ENCODE assay signal across 27 cellular contexts in genomic region chr19:3550947-3551807, GRCh38. TPM values are rescaled to one million over a fixed set of nuclear protein-coding genes. Genes with fewer than 3 reads are reported as not detected.
DNase-seq lines count a peak whose midpoint lies in the region; ATAC-seq, FAIRE-seq and TF ChIP-seq lines count a peak whose summit lies in the region.
"Had no signal": no experiment of that assay in that cellular context is flagged by ENCODE, and none has a peak within 500 bp of the region (broad histone marks: within the 10 kb centered on the region; RNA-seq: fewer than 3 reads in every experiment).

No MANE protein-coding gene starts in this region.

- no peak overlapping the region for H3K27ac ChIP-seq in CD8-positive, alpha-beta memory T cell (ENCODE audit: low read depth, low read length)
- H3K27ac ChIP-seq in GM12878 (ENCODE audit: control insufficient read depth, insufficient read depth) (no peak overlapping the region), osteoblast (ENCODE audit: low read depth, low read length) (no peak overlapping the region)
- H3K27ac ChIP-seq: adrenal gland had no signal

- H3K4me2 ChIP-seq in GM12878 (ENCODE audit: control insufficient read depth, insufficient read depth) (no peak overlapping the region), osteoblast (ENCODE audit: insufficient read depth, low read length) (no peak overlapping the region)
- H3K4me2 ChIP-seq: GM23338 had no signal

- peaks cover 33% of the 10 kb centered on the region for H3K4me1 ChIP-seq in CD8-positive, alpha-beta memory T cell (ENCODE audit: insufficient read depth, low read length)
- peaks cover 25% of the 10 kb centered on the region for H3K4me1 ChIP-seq in GM12878 (ENCODE audit: control insufficient read depth, insufficient read depth, low read length)
- H3K4me1 ChIP-seq in osteoblast (ENCODE audit: insufficient read depth, low read length) = peaks cover 6% of the 10 kb centered on the region

- RAD21 ChIA-PET in GM12878 (lab: Charles Lee; ENCODE audit: unreplicated experiment) = no interaction called here

- peak overlapping the region; percentile 21 for H3K4me3 Mint-ChIP-seq in activated CD4-positive, alpha-beta T cell treated with anti-CD3 and anti-CD28 coated beads, Interleukin-2, amount 10 ng/mL, durations not matched to agents 24 days and 14 days
- peak overlapping the region in 2 of 7 donors; percentile 19 to 37 for H3K4me3 Mint-ChIP-seq in CD8-positive, alpha-beta memory T cell
- H3K4me3 Mint-ChIP-seq: GM23338; T-helper 2 cell treated with Interferon-gamma antibody and Interleukin-4, amounts not matched to agents 5 μg/mL and 100 μg/mL, for 36 hours had no signal

- H4K20me1 ChIP-seq in GM12878 (ENCODE audit: control insufficient read depth, insufficient read depth) = no peaks in the 10 kb centered on the region
- peaks cover 18% of the 10 kb centered on the region for H4K20me1 ChIP-seq in osteoblast (ENCODE audit: insufficient read depth, low read length)

- CTCF ChIA-PET in CD8-positive, alpha-beta memory T cell (lab: Charles Lee) = no interaction called here
- CTCF ChIA-PET in GM12878 (lab: Yijun Ruan, JAX) = no interaction called here

- DNase-seq in activated CD4-positive, alpha-beta T cell treated with anti-CD3 and anti-CD28 coated beads, Interleukin-2, amount 10 ng/mL, durations not matched to agents 24 days and 14 days = no peak
- no peak for DNase-seq in activated CD4-positive, alpha-beta T cell treated with anti-CD3 and anti-CD28 coated beads, Interleukin-2, amount 50 U/mL, for 4 hours
- no peak for DNase-seq in CD8-positive, alpha-beta memory T cell
- no peak for DNase-seq in GM12878 (ENCODE audit: low read depth, low spot score)
- DNase-seq in osteoblast (ENCODE audit: insufficient read length, low spot score, missing footprints) = peak; percentile 58
- DNase-seq in posterior vena cava (ENCODE audit: low spot score) = no peak
- DNase-seq in NCI-H1930 (lab: John Stamatoyannopoulos, UW) = no peak
- DNase-seq: activated CD8-positive, alpha-beta memory T cell treated with anti-CD3 and anti-CD28 coated beads for 24 hours; adrenal gland; DMS 273 treated with DMSO at 0.1 percent for 48 hours; kidney; NCI-H446 treated with DMSO at 0.1 percent for 48 hours; NK-92 treated with Interleukin-12 subunit alpha and Interleukin-12 subunit beta, amount 100 ng/mL, for 24 hours; stimulated activated CD4-positive, alpha-beta T cell treated with anti-CD3 and anti-CD28 coated beads, Interleukin-4, amount 100 ng/mL, for 24 hours had no signal

- TF ChIP-seq EP300 in GM12878 (IDR thresholded peaks at IDR 0.05; ENCODE audit: borderline replicate concordance in 1 of 2, control insufficient read depth in 1 of 2, low read depth in 2 of 2, low read length in 2 of 2) = no peak

- no peak for FAIRE-seq in GM12878 (lab: Jason Lieb, UNC)
- FAIRE-seq: colon, endometrium, GM18507, kidney had no signal

- intact Hi-C loops in activated CD4-positive, alpha-beta T cell treated with anti-CD3 and anti-CD28 coated beads, Interleukin-2, amount 10 ng/mL, durations not matched to agents 24 days and 14 days (cut with micrococcal nuclease) = no loop called here
- intact Hi-C loops in GM12878 (cut with micrococcal nuclease; ENCODE audit: unreplicated experiment) (no loop called here), posterior vena cava (cut with DNase I) (no loop called here)

- no peak for TF ChIP-seq POLR2A in GM12878 (IDR thresholded peaks at IDR 0.05; ENCODE audit: low read depth, low read length)

- no peaks in the 10 kb centered on the region for H3K27me3 Mint-ChIP-seq in activated CD4-positive, alpha-beta T cell treated with anti-CD3 and anti-CD28 coated beads, Interleukin-2, amount 10 ng/mL, durations not matched to agents 24 days and 14 days
- no peaks in the 10 kb centered on the region for H3K27me3 Mint-ChIP-seq in CD8-positive, alpha-beta memory T cell

- no peak overlapping the region for H3K4me3 ChIP-seq in CD8-positive, alpha-beta memory T cell (ENCODE audit: low read length)
- H3K4me3 ChIP-seq in GM12878 = no peak overlapping the region
- H3K4me3 ChIP-seq in osteoblast (ENCODE audit: insufficient read depth, low read length) = no peak overlapping the region
- H3K4me3 ChIP-seq: adrenal gland, GM23338, right atrium auricular region had no signal

- H3K79me2 ChIP-seq in GM12878 (ENCODE audit: control insufficient read depth, insufficient read depth, low read length) (peaks cover 27% of the 10 kb centered on the region), osteoblast (ENCODE audit: insufficient read depth, low read length) (peaks cover 46% of the 10 kb centered on the region)

- H3K4me1 Mint-ChIP-seq in activated CD4-positive, alpha-beta T cell treated with anti-CD3 and anti-CD28 coated beads, Interleukin-2, amount 10 ng/mL, durations not matched to agents 24 days and 14 days = peaks cover 30% of the 10 kb centered on the region
- peaks cover 22 to 36% (median 28%) of the 10 kb centered on the region in 3 donors for H3K4me1 Mint-ChIP-seq in CD8-positive, alpha-beta memory T cell

- H3K9ac ChIP-seq in GM12878 (ENCODE audit: control insufficient read depth, insufficient read depth, low read length) = no peak overlapping the region

- in situ Hi-C loops in GM12878 (cut with MboI) = no loop called here

- no peak for TF ChIP-seq CTCF in GM12878 (IDR thresholded peaks at IDR 0.05 in 2 of 3, conservative IDR thresholded peaks at IDR 0.05 in 1 of 3; ENCODE audit: control insufficient read depth in 2 of 3, extremely low read depth in 1 of 3, insufficient read depth in 1 of 3, low read depth in 3 of 3, low read length in 3 of 3)
- no peak for TF ChIP-seq CTCF in osteoblast (IDR thresholded peaks at IDR 0.05; ENCODE audit: extremely low read depth, low read depth, low read length)

- WGBS in GM12878 (ENCODE audit: insufficient coverage, insufficient replicate concordance, low lambda C conversion rate, missing lambda C conversion rate) = 92% methylated on average over 35 of the region's 35 CpGs

- H3K27ac Mint-ChIP-seq in activated CD4-positive, alpha-beta T cell treated with anti-CD3 and anti-CD28 coated beads, Interleukin-2, amount 10 ng/mL, durations not matched to agents 24 days and 14 days = no peak overlapping the region
- peak overlapping the region in 7 of 8 donors; percentile 47 to 88 (median 71) for H3K27ac Mint-ChIP-seq in CD8-positive, alpha-beta memory T cell
- H3K27ac Mint-ChIP-seq: GM23338; T-helper 2 cell treated with Interferon-gamma antibody and Interleukin-4, amounts not matched to agents 5 μg/mL and 100 μg/mL, for 36 hours had no signal

- POLR2A ChIA-PET in CD8-positive, alpha-beta memory T cell (lab: Charles Lee) = interaction anchor here (0.6 kb wide), 1 partner anchor 8 kb away, joined by 5 read pairs; no protein-coding TSS in a partner anchor
- POLR2A ChIA-PET in GM12878 (lab: Charles Lee) = no interaction called here

- no peak for TF ChIP-seq RAD21 in GM12878 (IDR thresholded peaks at IDR 0.05; ENCODE audit: insufficient read depth, low read depth, low read length)

- H2AFZ ChIP-seq in GM12878 (ENCODE audit: control insufficient read depth, low read depth, low read length) (no peak overlapping the region), osteoblast (ENCODE audit: low read length) (no peak overlapping the region)
- H2AFZ ChIP-seq: GM23338 had no signal

- BruUV-seq in GM12878 (replicated peaks; lab: Mats Ljungman, UMichigan) = no TSS peak

- ATAC-seq in GM12878 (no peak), GM18502 (IDR thresholded peaks at IDR 0.05; ENCODE audit: poor library complexity, unreplicated experiment) (no peak)
- ATAC-seq: GM23338 had no signal

- H3K36me3 Mint-ChIP-seq in activated CD4-positive, alpha-beta T cell treated with anti-CD3 and anti-CD28 coated beads, Interleukin-2, amount 10 ng/mL, durations not matched to agents 24 days and 14 days (ENCODE audit: low read depth) = peaks cover 29% of the 10 kb centered on the region
- H3K36me3 Mint-ChIP-seq in CD8-positive, alpha-beta memory T cell = peaks cover 0 to 35% (median 2%) of the 10 kb centered on the region in 3 donors

- peaks cover 9% of the 10 kb centered on the region for H3K36me3 ChIP-seq in CD8-positive, alpha-beta memory T cell (ENCODE audit: insufficient read depth, low read length)
- H3K36me3 ChIP-seq in GM12878 (ENCODE audit: control insufficient read depth in 2 of 2, insufficient read depth in 2 of 2, low read length in 1 of 2) (peaks cover 0 to 2% of the 10 kb centered on the region in 2 experiments; a peak in 3 of 4 replicates), osteoblast (ENCODE audit: insufficient read depth, low read length) (peaks cover 9% of the 10 kb centered on the region)
- H3K36me3 ChIP-seq: right atrium auricular region had no signal

- SMC1A ChIA-PET in GM12878 (lab: Charles Lee; ENCODE audit: uncharacterized antibody, unreplicated experiment) = no interaction called here

- no peaks in the 10 kb centered on the region for H3K9me3 Mint-ChIP-seq in activated CD4-positive, alpha-beta T cell treated with anti-CD3 and anti-CD28 coated beads, Interleukin-2, amount 10 ng/mL, durations not matched to agents 24 days and 14 days
- no peaks in the 10 kb centered on the region for H3K9me3 Mint-ChIP-seq in CD8-positive, alpha-beta memory T cell
- H3K9me3 Mint-ChIP-seq: GM23338; T-helper 2 cell treated with Interferon-gamma antibody and Interleukin-4, amounts not matched to agents 5 μg/mL and 100 μg/mL, for 36 hours had no signal

- H3K27me3 ChIP-seq in CD8-positive, alpha-beta memory T cell (ENCODE audit: insufficient read depth, low read length, poor library complexity, severe bottlenecking) = no peaks in the 10 kb centered on the region
- H3K27me3 ChIP-seq in GM12878 (replicated peaks in 1 of 2; ENCODE audit: control insufficient read depth in 2 of 2, insufficient read depth in 2 of 2, low read length in 1 of 2) = no peaks in the 10 kb centered on the region
- no peaks in the 10 kb centered on the region for H3K27me3 ChIP-seq in osteoblast (ENCODE audit: insufficient read depth, low read length)
- H3K27me3 ChIP-seq: adrenal gland, right atrium auricular region had no signal

- H3K9me3 ChIP-seq in CD8-positive, alpha-beta memory T cell (ENCODE audit: low read length) = no peaks in the 10 kb centered on the region
- no peaks in the 10 kb centered on the region for H3K9me3 ChIP-seq in GM12878 (replicated peaks; ENCODE audit: control insufficient read depth, insufficient read depth, low read length)
- H3K9me3 ChIP-seq in osteoblast (ENCODE audit: low read depth, low read length) = no peaks in the 10 kb centered on the region
- H3K9me3 ChIP-seq: adrenal gland, right atrium auricular region had no signal

RNA-seq across cellular contexts. Expression of gene MFSD12, which starts 6.2 kb away (rescaled TPM):
- 119 and 124 TPM in 2 replicates for total RNA-seq in activated CD4-positive, alpha-beta T cell treated with anti-CD3 and anti-CD28 coated beads, Interleukin-2, amount 10 ng/mL, durations not matched to agents 24 days and 14 days
- total RNA-seq in CD8-positive, alpha-beta memory T cell = 100 to 1,000 TPM; 114 to 119 TPM
- polyA plus RNA-seq in CD8-positive, alpha-beta memory T cell = 48.9 TPM
- total RNA-seq in GM12878 (2013; cell fraction: nucleolus; rRNA removed) = 108 and 117 TPM in 2 replicates
- total RNA-seq in GM12878 (2014; rRNA removed) (49.1 and 50.5 TPM in 2 replicates), GM12878 (2014; rRNA removed; fragmentation: Illumina TruSeq; extraction: Trizol) (14.2 and 15.3 TPM in 2 replicates), GM12878 (2021) (56.3 and 65.9 TPM in 2 replicates), osteoblast (92.5 and 104 TPM in 2 replicates), posterior vena cava (10 to 100 TPM; 49.6 to 52.7 TPM)
- 6.7 TPM for polyA plus RNA-seq in GM12878 (2011; ENCODE audit: low read depth)
- polyA plus RNA-seq in GM12878 (2011; rRNA removed) (8.4 and 18.2 TPM in 2 replicates), GM12878 (2014; fragmentation: Illumina TruSeq; extraction: Trizol) (6.6 and 13.8 TPM in 2 replicates), GM12878 (2014; fragmentation: Nextera tagmentation; extraction: Ambion mirVana) (1 to 10 TPM in 1 of 2 experiments, under 1 TPM in 1; 0.58 to 1.9 TPM), GM12878 (2014; rRNA removed) (53.8 and 71.4 TPM in 2 replicates), GM12878 (2016; fragmentation: Nextera tagmentation; extraction: Ambion mirVana) (10 to 100 TPM in 1 of 2 experiments, 1 to 10 TPM in 1; 7.3 to 25.0 TPM)
- polyA plus RNA-seq in GM12878 (2011; cell fraction: cytosol; rRNA removed) = 24.8 and 37.2 TPM in 2 replicates
- 98.5 and 132 TPM in 2 replicates for polyA plus RNA-seq in GM12878 (2011; cell fraction: nucleus; rRNA removed)
- 28.8 and 29.4 TPM in 2 replicates for polyA plus RNA-seq in GM12878 (2012)
- 15.9 and 23.6 TPM in 2 replicates for polyA minus RNA-seq in GM12878 (2011; rRNA and poly(A)+ RNA removed)
- polyA minus RNA-seq in GM12878 (2011; cell fraction: cytosol; rRNA and poly(A)+ RNA removed) = 25.9 and 34.3 TPM in 2 replicates
- polyA minus RNA-seq in GM12878 (2011; cell fraction: nucleus; rRNA and poly(A)+ RNA removed) = 17.0 and 35.6 TPM in 2 replicates

RNA-seq across cellular contexts. Expression of gene TEKTIP1, which starts 12.2 kb away (rescaled TPM):
- 1.4 and 2.2 TPM in 2 replicates for total RNA-seq in activated CD4-positive, alpha-beta T cell treated with anti-CD3 and anti-CD28 coated beads, Interleukin-2, amount 10 ng/mL, durations not matched to agents 24 days and 14 days
- total RNA-seq in CD8-positive, alpha-beta memory T cell = 1 to 10 TPM; 1.0 to 1.2 TPM
- 0.38 TPM for polyA plus RNA-seq in CD8-positive, alpha-beta memory T cell
- not detected in 2 replicates for total RNA-seq in GM12878 (2013; cell fraction: nucleolus; rRNA removed)
- total RNA-seq in GM12878 (2014; rRNA removed) (not detected in 2 replicates), GM12878 (2014; rRNA removed; fragmentation: Illumina TruSeq; extraction: Trizol) (not detected in 2 replicates), GM12878 (2021) (1.7 and 2.6 TPM in 2 replicates), osteoblast (not detected in 2 replicates), posterior vena cava (1 to 10 TPM in 1 of 2 donors, under 1 TPM in 1; 0.90 to 2.6 TPM)
- not detected for polyA plus RNA-seq in GM12878 (2011; ENCODE audit: low read depth)
- polyA plus RNA-seq in GM12878 (2011; rRNA removed) (0.18 TPM in 1 of 2 replicates, not detected in the other), GM12878 (2014; fragmentation: Illumina TruSeq; extraction: Trizol) (not detected in 2 replicates), GM12878 (2014; fragmentation: Nextera tagmentation; extraction: Ambion mirVana) (not detected), GM12878 (2014; rRNA removed) (0.69 and 1.1 TPM in 2 replicates), GM12878 (2016; fragmentation: Nextera tagmentation; extraction: Ambion mirVana) (under 1 TPM; 0.45 to 0.60 TPM)
- polyA plus RNA-seq in GM12878 (2011; cell fraction: cytosol; rRNA removed) = 0.10 and 0.25 TPM in 2 replicates
- polyA plus RNA-seq in GM12878 (2011; cell fraction: nucleus; rRNA removed) = 5.2 and 5.7 TPM in 2 replicates
- polyA plus RNA-seq in GM12878 (2012) = 0.62 and 1.1 TPM in 2 replicates
- polyA minus RNA-seq in GM12878 (2011; rRNA and poly(A)+ RNA removed) = not detected in 2 replicates
- polyA minus RNA-seq in GM12878 (2011; cell fraction: cytosol; rRNA and poly(A)+ RNA removed) = not detected in 2 replicates
- polyA minus RNA-seq in GM12878 (2011; cell fraction: nucleus; rRNA and poly(A)+ RNA removed) = 0.77 TPM in 1 of 2 replicates, not detected in the other
- total RNA-seq: glomerular endothelial cell, GM23338, lung microvascular endothelial cell, right atrium auricular region, SK-MEL-5, urinary bladder had no signal
- polyA plus RNA-seq: BJ, GM23338 had no signal

RNA-seq across cellular contexts. Expression of gene HMG20B, which starts 21.6 kb away (rescaled TPM):
- total RNA-seq in activated CD4-positive, alpha-beta T cell treated with anti-CD3 and anti-CD28 coated beads, Interleukin-2, amount 10 ng/mL, durations not matched to agents 24 days and 14 days = 53.7 and 59.3 TPM in 2 replicates
- 10 to 100 TPM; 44.0 to 50.6 TPM for total RNA-seq in CD8-positive, alpha-beta memory T cell
- 54.2 TPM for polyA plus RNA-seq in CD8-positive, alpha-beta memory T cell
- total RNA-seq in GM12878 (2013; cell fraction: nucleolus; rRNA removed) = 16.4 and 20.5 TPM in 2 replicates
- total RNA-seq in GM12878 (2014; rRNA removed) = 62.9 and 68.5 TPM in 2 replicates
- 21.8 and 22.5 TPM in 2 replicates for total RNA-seq in GM12878 (2014; rRNA removed; fragmentation: Illumina TruSeq; extraction: Trizol)
- 80.9 and 86.4 TPM in 2 replicates for total RNA-seq in GM12878 (2021)
- polyA plus RNA-seq in GM12878 (2011; ENCODE audit: low read depth) = 20.6 TPM
- 22.7 and 30.4 TPM in 2 replicates for polyA plus RNA-seq in GM12878 (2011; rRNA removed)
- 33.5 and 57.7 TPM in 2 replicates for polyA plus RNA-seq in GM12878 (2011; cell fraction: cytosol; rRNA removed)
- polyA plus RNA-seq in GM12878 (2011; cell fraction: nucleus; rRNA removed) = 106 and 137 TPM in 2 replicates
- polyA plus RNA-seq in GM12878 (2012) = 52.1 and 53.5 TPM in 2 replicates
- polyA plus RNA-seq in GM12878 (2014; fragmentation: Illumina TruSeq; extraction: Trizol) = 7.8 and 12.9 TPM in 2 replicates
- polyA plus RNA-seq in GM12878 (2014; fragmentation: Nextera tagmentation; extraction: Ambion mirVana) = 1 to 10 TPM in 1 of 2 experiments, under 1 TPM in 1; 0.37 to 1.8 TPM
- 92.7 and 104 TPM in 2 replicates for polyA plus RNA-seq in GM12878 (2014; rRNA removed)
- polyA plus RNA-seq in GM12878 (2016; fragmentation: Nextera tagmentation; extraction: Ambion mirVana) = 10 to 100 TPM; 63.6 to 69.1 TPM
- 4.9 and 10.6 TPM in 2 replicates for polyA minus RNA-seq in GM12878 (2011; rRNA and poly(A)+ RNA removed)
- polyA minus RNA-seq in GM12878 (2011; cell fraction: cytosol; rRNA and poly(A)+ RNA removed) = 21.8 and 28.1 TPM in 2 replicates
- 8.1 and 14.1 TPM in 2 replicates for polyA minus RNA-seq in GM12878 (2011; cell fraction: nucleus; rRNA and poly(A)+ RNA removed)
- 57.2 and 65.9 TPM in 2 replicates for total RNA-seq in osteoblast
- total RNA-seq in posterior vena cava = 100 to 1,000 TPM in 1 of 2 donors, 10 to 100 TPM in 1; 96.8 to 111 TPM

RNA-seq across cellular contexts. Expression of gene GIPC3, which starts 34.1 kb away (rescaled TPM):
- 0.36 and 0.37 TPM in 2 replicates for total RNA-seq in activated CD4-positive, alpha-beta T cell treated with anti-CD3 and anti-CD28 coated beads, Interleukin-2, amount 10 ng/mL, durations not matched to agents 24 days and 14 days
- total RNA-seq in CD8-positive, alpha-beta memory T cell = under 1 TPM; 0.33 to 0.46 TPM
- polyA plus RNA-seq in CD8-positive, alpha-beta memory T cell = 1.8 TPM
- total RNA-seq in GM12878 (2013; cell fraction: nucleolus; rRNA removed) = not detected in 2 replicates
- total RNA-seq in GM12878 (2014; rRNA removed) = not detected in 2 replicates
- total RNA-seq in GM12878 (2014; rRNA removed; fragmentation: Illumina TruSeq; extraction: Trizol) = not detected in 2 replicates
- not detected in 2 replicates for total RNA-seq in GM12878 (2021)
- 0.07 TPM for polyA plus RNA-seq in GM12878 (2011; ENCODE audit: low read depth)
- polyA plus RNA-seq in GM12878 (2011; rRNA removed) = not detected in 2 replicates
- polyA plus RNA-seq in GM12878 (2011; cell fraction: cytosol; rRNA removed) = not detected in 2 replicates
- polyA plus RNA-seq in GM12878 (2011; cell fraction: nucleus; rRNA removed) = not detected in 2 replicates
- 0.08 and 0.13 TPM in 2 replicates for polyA plus RNA-seq in GM12878 (2012)
- not detected in 2 replicates for polyA plus RNA-seq in GM12878 (2014; fragmentation: Illumina TruSeq; extraction: Trizol)
- not detected for polyA plus RNA-seq in GM12878 (2014; fragmentation: Nextera tagmentation; extraction: Ambion mirVana)
- polyA plus RNA-seq in GM12878 (2014; rRNA removed) = not detected in 2 replicates
- polyA plus RNA-seq in GM12878 (2016; fragmentation: Nextera tagmentation; extraction: Ambion mirVana) = not detected
- polyA minus RNA-seq in GM12878 (2011; rRNA and poly(A)+ RNA removed) = not detected in 2 replicates
- polyA minus RNA-seq in GM12878 (2011; cell fraction: cytosol; rRNA and poly(A)+ RNA removed) = not detected in 2 replicates
- not detected in 2 replicates for polyA minus RNA-seq in GM12878 (2011; cell fraction: nucleus; rRNA and poly(A)+ RNA removed)
- under 0.01 TPM in 1 of 2 replicates, not detected in the other for total RNA-seq in osteoblast
- total RNA-seq in posterior vena cava = 10 to 100 TPM; 13.9 to 14.6 TPM
- total RNA-seq: MCF 10A had no signal

RNA-seq across cellular contexts. Expression of gene FZR1, which starts 45.1 kb away (rescaled TPM):
- total RNA-seq in activated CD4-positive, alpha-beta T cell treated with anti-CD3 and anti-CD28 coated beads, Interleukin-2, amount 10 ng/mL, durations not matched to agents 24 days and 14 days = 37.3 and 38.7 TPM in 2 replicates
- 10 to 100 TPM; 36.7 to 36.9 TPM for total RNA-seq in CD8-positive, alpha-beta memory T cell
- 14.4 TPM for polyA plus RNA-seq in CD8-positive, alpha-beta memory T cell
- 36.7 and 46.1 TPM in 2 replicates for total RNA-seq in GM12878 (2013; cell fraction: nucleolus; rRNA removed)
- total RNA-seq in GM12878 (2014; rRNA removed) (30.6 and 35.1 TPM in 2 replicates), GM12878 (2014; rRNA removed; fragmentation: Illumina TruSeq; extraction: Trizol) (9.6 and 12.3 TPM in 2 replicates), GM12878 (2021) (42.8 and 44.2 TPM in 2 replicates), osteoblast (36.6 and 39.5 TPM in 2 replicates), posterior vena cava (10 to 100 TPM; 29.0 to 29.5 TPM)
- polyA plus RNA-seq in GM12878 (2011; ENCODE audit: low read depth) = 8.7 TPM
- polyA plus RNA-seq in GM12878 (2011; rRNA removed) (13.0 and 28.1 TPM in 2 replicates), GM12878 (2014; fragmentation: Illumina TruSeq; extraction: Trizol) (2.2 and 15.4 TPM in 2 replicates), GM12878 (2014; fragmentation: Nextera tagmentation; extraction: Ambion mirVana) (under 1 TPM; 0.11 to 0.55 TPM), GM12878 (2014; rRNA removed) (30.8 and 46.7 TPM in 2 replicates), GM12878 (2016; fragmentation: Nextera tagmentation; extraction: Ambion mirVana) (10 to 100 TPM; 33.5 to 36.2 TPM)
- 28.1 and 37.0 TPM in 2 replicates for polyA plus RNA-seq in GM12878 (2011; cell fraction: cytosol; rRNA removed)
- 131 and 138 TPM in 2 replicates for polyA plus RNA-seq in GM12878 (2011; cell fraction: nucleus; rRNA removed)
- 25.6 and 34.9 TPM in 2 replicates for polyA plus RNA-seq in GM12878 (2012)
- polyA minus RNA-seq in GM12878 (2011; rRNA and poly(A)+ RNA removed) = 17.0 and 37.1 TPM in 2 replicates
- 20.7 and 28.9 TPM in 2 replicates for polyA minus RNA-seq in GM12878 (2011; cell fraction: cytosol; rRNA and poly(A)+ RNA removed)
- 23.3 and 26.6 TPM in 2 replicates for polyA minus RNA-seq in GM12878 (2011; cell fraction: nucleus; rRNA and poly(A)+ RNA removed)
